Comparison of ENCODE assay signal across 9 cellular contexts in genomic region chr2:127094509-127095366, GRCh38. TPM values are rescaled to one million over a fixed set of nuclear protein-coding genes. Genes with fewer than 3 reads are reported as not detected.
DNase-seq lines count a peak whose midpoint lies in the region; ATAC-seq and TF ChIP-seq lines count a peak whose summit lies in the region.
"Had no signal": no experiment of that assay in that cellular context is flagged by ENCODE, and none has a peak within 500 bp of the region (broad histone marks: within the 10 kb centered on the region; RNA-seq: fewer than 3 reads in every experiment).

No MANE protein-coding gene starts in this region.

- H3K4me3 ChIP-seq in BLaER1 treated with 17β-estradiol and CSF1 and Interleukin-3, amounts not matched to agents 10 nM and 100 nM, result peak overlapping the region in 6 of 10 experiments; percentile 51 to 59 (median 55); a peak in 8 of 20 replicates
- H3K4me3 ChIP-seq in SK-N-SH (ENCODE audit: low read depth in 2 of 2, low read length in 1 of 2) (no peak overlapping the region), heart right ventricle (no peak overlapping the region)

- peak overlapping the region; percentile 86 to 99 (median 98) for H3K4me2 ChIP-seq in BLaER1 treated with 17β-estradiol and CSF1 and Interleukin-3, amounts not matched to agents 10 nM and 100 nM
- no peak overlapping the region for H3K4me2 ChIP-seq in SK-N-SH

- peak overlapping the region in 10 of 11 experiments; percentile 9 to 91 (median 70); a peak in 16 of 22 replicates for H3K9ac ChIP-seq in BLaER1 treated with 17β-estradiol and CSF1 and Interleukin-3, amounts not matched to agents 10 nM and 100 nM
- H3K9ac ChIP-seq in SK-N-SH, result no peak overlapping the region

- peaks cover 0 to 2% (median 0%) of the 10 kb centered on the region in 11 experiments; a peak in 2 of 22 replicates for H3K36me3 ChIP-seq in BLaER1 treated with 17β-estradiol and CSF1 and Interleukin-3, amounts not matched to agents 10 nM and 100 nM
- H3K36me3 ChIP-seq in SK-N-SH (replicated peaks in 1 of 2; ENCODE audit: control insufficient read depth in 1 of 2, insufficient read depth in 2 of 2, low read length in 1 of 2) (no peaks in the 10 kb centered on the region), heart right ventricle (no peaks in the 10 kb centered on the region)

- H3F3A ChIP-seq in SK-N-SH (replicated peaks; ENCODE audit: insufficient read depth), result no peaks in the 10 kb centered on the region

- DNase-seq in SK-N-SH (peak; percentile 56), heart right ventricle (peak in 1 of 2 donors; percentile 59), posterior cingulate gyrus (peak in 6 of 10 donors; percentile 59 to 93 (median 72)), NCI-H2107 treated with DMSO at 0.1 percent for 48 hours (lab: John Stamatoyannopoulos, UW; ENCODE audit: unreplicated experiment) (no peak), 8988T (no peak), DMS153 treated with DMSO at 0.1 percent for 48 hours (lab: John Stamatoyannopoulos, UW; ENCODE audit: unreplicated experiment) (no peak)
- DNase-seq: NCI-H2227 treated with DMSO at 0.1 percent for 48 hours had no signal

- H3K4me1 ChIP-seq in BLaER1 treated with 17β-estradiol and CSF1 and Interleukin-3, amounts not matched to agents 10 nM and 100 nM, result peaks cover 86 to 100% (median 100%) of the 10 kb centered on the region in 10 experiments
- H3K4me1 ChIP-seq in SK-N-SH (ENCODE audit: control insufficient read depth in 1 of 2, insufficient read depth in 2 of 2, low read depth in 1 of 2, low read length in 1 of 2) (peaks cover 0 to 56% of the 10 kb centered on the region in 2 experiments; a peak in 1 of 4 replicates), heart right ventricle (peaks cover 2 to 28% (median 20%) of the 10 kb centered on the region in 9 donors)

- TF ChIP-seq CTCF in SK-N-SH (IDR thresholded peaks at IDR 0.05) (no peak), heart right ventricle (IDR thresholded peaks at IDR 0.05) (no peak)

- peak overlapping the region in 9 of 11 experiments; percentile 46 to 98 (median 80); a peak in 17 of 22 replicates for H3K27ac ChIP-seq in BLaER1 treated with 17β-estradiol and CSF1 and Interleukin-3, amounts not matched to agents 10 nM and 100 nM
- H3K27ac ChIP-seq in SK-N-SH (ENCODE audit: low read depth in 2 of 2, low read length in 1 of 2) (no peak overlapping the region; a peak in 1 of 4 replicates), heart right ventricle (peak overlapping the region in 2 of 10 donors; percentile 15 to 35)

- no peaks in the 10 kb centered on the region for H3K9me3 ChIP-seq in BLaER1 treated with 17β-estradiol and CSF1 and Interleukin-3, amounts not matched to agents 10 nM and 100 nM (replicated peaks in 1 of 11)
- H3K9me3 ChIP-seq in SK-N-SH (no peaks in the 10 kb centered on the region), heart right ventricle (no peaks in the 10 kb centered on the region)

- no peaks in the 10 kb centered on the region for H3K9me2 ChIP-seq in SK-N-SH

- peak; percentile 19 to 76 (median 68) for ATAC-seq in heart right ventricle
- ATAC-seq in HG02763 (IDR thresholded peaks at IDR 0.05; ENCODE audit: unreplicated experiment), result no peak

- TF ChIP-seq EP300 in SK-N-SH (IDR thresholded peaks at IDR 0.05; ENCODE audit: borderline replicate concordance in 1 of 2, low read depth in 1 of 2, low read length in 1 of 2), result no peak

- 73% methylated on average over 6 of the region's 17 CpGs for WGBS in SK-N-SH (ENCODE audit: low lambda C conversion rate)
- WGBS in heart right ventricle, 2 donors, result 59 to 63% methylated on average over 17 of the region's 17 CpGs

- H3K79me2 ChIP-seq in SK-N-SH (ENCODE audit: insufficient read depth), result no peaks in the 10 kb centered on the region

- peaks cover 10 to 99% (median 70%) of the 10 kb centered on the region in 11 experiments; a peak in 21 of 22 replicates for H4K20me1 ChIP-seq in BLaER1 treated with 17β-estradiol and CSF1 and Interleukin-3, amounts not matched to agents 10 nM and 100 nM
- H4K20me1 ChIP-seq in SK-N-SH (ENCODE audit: insufficient read depth), result peaks cover 16% of the 10 kb centered on the region

- H3K27me3 ChIP-seq in BLaER1 treated with 17β-estradiol and CSF1 and Interleukin-3, amounts not matched to agents 10 nM and 100 nM, result no peaks in the 10 kb centered on the region
- H3K27me3 ChIP-seq in SK-N-SH (ENCODE audit: insufficient read depth), result no peaks in the 10 kb centered on the region
- H3K27me3 ChIP-seq in heart right ventricle, result no peaks in the 10 kb centered on the region

- POLR2A ChIA-PET in SK-N-SH (lab: Yijun Ruan, JAX), result no interaction called here

- intact Hi-C loops in heart right ventricle (cut with DNase I), result no loop called here
- intact Hi-C loops in posterior cingulate gyrus (cut with DNase I), result no loop called here

- no peak overlapping the region for H2AFZ ChIP-seq in SK-N-SH (ENCODE audit: low read depth)

- CTCF ChIA-PET in SK-N-SH (lab: Yijun Ruan, JAX), result interaction anchor here (0.8 to 1.2 kb wide), 4 partner anchors 11 to 63 kb away, joined by 3 to 7 read pairs (median 4); no protein-coding TSS in a partner anchor

- no peak for TF ChIP-seq RAD21 in SK-N-SH (IDR thresholded peaks at IDR 0.05; ENCODE audit: low read length)

TF ChIP-seq in SK-N-SH, 30 proteins besides CTCF, POLR2A, EP300 and RAD21:
- TF ChIP-seq TAF1 (IDR thresholded peaks at IDR 0.05; ENCODE audit: borderline replicate concordance, low read depth, low read length) (no peak), NFIC (IDR thresholded peaks at IDR 0.05; ENCODE audit: borderline replicate concordance) (peak; percentile 22; the same call in 1 of the 2 replicates)

RNA-seq across cellular contexts. Expression of gene BIN1, which starts 12.2 kb away (rescaled TPM):
- polyA plus RNA-seq in SK-N-SH (2012; rRNA removed) (31.5 and 40.3 TPM in 2 replicates), heart right ventricle (10 to 100 TPM in 1 of 2 donors, 1 to 10 TPM in 1; 8.4 to 10.9 TPM)
- 20.0 and 26.8 TPM in 2 replicates for polyA plus RNA-seq in SK-N-SH (2012; cell fraction: cytosol; rRNA removed)
- 38.8 and 49.6 TPM in 2 replicates for polyA plus RNA-seq in SK-N-SH (2012; cell fraction: nucleus; rRNA removed)
- total RNA-seq in heart right ventricle, result 10 to 100 TPM; 11.9 to 21.7 (median 16.5) TPM

Comparison
In these comparisons a context has a peak if more than half of its experiments do, and no peak if none do; other contexts are left out.
1. H3K27ac ChIP-seq: peak in BLaER1 treated with 17β-estradiol and CSF1 and Interleukin-3, amounts not matched to agents 10 nM and 100 nM (9 of 11); none in SK-N-SH (0 of 2).
2. H3K4me3 ChIP-seq: peak in BLaER1 treated with 17β-estradiol and CSF1 and Interleukin-3, amounts not matched to agents 10 nM and 100 nM (6 of 10); none in SK-N-SH (0 of 2) and heart right ventricle (0 of 10).
3. DNase-seq: peak in SK-N-SH (single experiment) and posterior cingulate gyrus (6 of 10); none in NCI-H2107 treated with DMSO at 0.1 percent for 48 hours (single experiment), 8988T (single experiment) and DMS153 treated with DMSO at 0.1 percent for 48 hours (single experiment).